ENCODE assay signal across 20 cellular contexts in genomic region chr20:38138086-38138777, GRCh38. TPM values are rescaled to one million over a fixed set of nuclear protein-coding genes. Genes with fewer than 3 reads are reported as not detected.
DNase-seq lines count a peak whose midpoint lies in the region; ATAC-seq, FAIRE-seq and TF ChIP-seq lines count a peak whose summit lies in the region.
"Had no signal": no experiment of that assay in that cellular context is flagged by ENCODE, and none has a peak within 500 bp of the region (broad histone marks: within the 10 kb centered on the region; RNA-seq: fewer than 3 reads in every experiment).

No MANE protein-coding gene starts in this region.

- no peaks in the 10 kb centered on the region for H3K9me1 ChIP-seq in K562 (ENCODE audit: control insufficient read depth, insufficient read depth, low read length)

- 96% methylated on average over 15 of the region's 15 CpGs for WGBS in heart right ventricle, 2 donors
- 82% methylated on average over 14 of the region's 15 CpGs for WGBS in K562 (ENCODE audit: insufficient coverage, low coverage, missing lambda C conversion rate)
- 81% methylated on average over 2 of the region's 15 CpGs for WGBS in right lobe of liver (ENCODE audit: insufficient coverage, low coverage, low lambda C conversion rate, missing lambda C conversion rate)
- 94 to 95% methylated on average over 15 of the region's 15 CpGs for WGBS in sigmoid colon, 2 donors

- H3K27ac Mint-ChIP-seq in activated CD8-positive, alpha-beta T cell treated with anti-CD3 and anti-CD28 coated beads for 36 hours = no peak overlapping the region

- no peaks in the 10 kb centered on the region for H3K9me3 Mint-ChIP-seq in activated CD8-positive, alpha-beta T cell treated with anti-CD3 and anti-CD28 coated beads for 36 hours

- H3K4me3 ChIP-seq in heart right ventricle = no peak overlapping the region
- H3K4me3 ChIP-seq in K562 = no peak overlapping the region
- H3K4me3 ChIP-seq in right lobe of liver = no peak overlapping the region
- H3K4me3 ChIP-seq in sigmoid colon = no peak overlapping the region

- DNase-seq in heart right ventricle (no peak), Right ventricle myocardium superior (no peak), K562 (ENCODE audit: extremely low read depth in 1 of 4, low spot score in 3 of 4) (no peak), right lobe of liver (peak in 2 of 3 donors; percentile 16 to 31), sigmoid colon (peak; percentile 48), NCI-H1105 (lab: John Stamatoyannopoulos, UW) (no peak), superior temporal gyrus (ENCODE audit: extremely low spot score) (no peak)
- DNase-seq in activated CD8-positive, alpha-beta T cell treated with anti-CD3 and anti-CD28 coated beads for 36 hours = no peak
- DNase-seq: DMS 273 treated with DMSO at 0.1 percent for 48 hours, GOT3, KG1, NCI-H1436, NCI-H2029, NCI-H2171, NCI-H446, OCI-M1, RPMI8226 had no signal

- no TSS peak for BruUV-seq in K562 (replicated peaks; lab: Mats Ljungman, UMichigan)

- 0 out of 2 replicates have a peak, but pooled peaks cover 5% of the 10 kb centered on the region for H4K20me1 ChIP-seq in K562 (replicated peaks; ENCODE audit: control insufficient read depth, insufficient read depth, low read length)

- H3K36me3 ChIP-seq in heart right ventricle (peaks cover 0 to 92% (median 53%) of the 10 kb centered on the region in 9 donors), K562 (ENCODE audit: control insufficient read depth, insufficient read depth, low read length) (peaks cover 73% of the 10 kb centered on the region; the same call in 2 of the 3 replicates), right lobe of liver (peaks cover 27 to 61% (median 44%) of the 10 kb centered on the region in 4 donors), sigmoid colon (peaks cover 0 to 65% (median 26%) of the 10 kb centered on the region in 4 donors)

- H3K4me1 Mint-ChIP-seq in activated CD8-positive, alpha-beta T cell treated with anti-CD3 and anti-CD28 coated beads for 36 hours (ENCODE audit: low read depth) = peaks cover 7% of the 10 kb centered on the region

- POLR2A ChIA-PET in K562 (lab: Yijun Ruan, JAX) = interaction anchor here (3.7 kb wide), 1 partner anchor 10 kb away, joined by 13 read pairs; no protein-coding TSS in a partner anchor
- POLR2A ChIA-PET in activated CD8-positive, alpha-beta T cell treated with anti-CD3 and anti-CD28 coated beads for 36 hours (lab: Charles Lee) = interaction anchor here (1.4 kb wide), 1 partner anchor 14 kb away, joined by 3 read pairs; no protein-coding TSS in a partner anchor

- no peak for TF ChIP-seq POLR2A in K562 (conservative IDR thresholded peaks at IDR 0.05)
- peak; percentile 24 for TF ChIP-seq POLR2A in right lobe of liver (IDR thresholded peaks at IDR 0.05)
- no peak for TF ChIP-seq POLR2A in sigmoid colon (IDR thresholded peaks at IDR 0.05)

- FAIRE-seq in K562 (lab: Jason Lieb, UNC) = no peak
- FAIRE-seq: A204.1, GM12892 had no signal

- H3K27me3 Mint-ChIP-seq in activated CD8-positive, alpha-beta T cell treated with anti-CD3 and anti-CD28 coated beads for 36 hours = no peaks in the 10 kb centered on the region

- H3K9ac ChIP-seq in K562 (ENCODE audit: insufficient read depth in 1 of 2, low read depth in 2 of 2, low read length in 2 of 2) = no peak overlapping the region

- no peaks in the 10 kb centered on the region for H3K36me3 Mint-ChIP-seq in activated CD8-positive, alpha-beta T cell treated with anti-CD3 and anti-CD28 coated beads for 36 hours (ENCODE audit: low read depth)

- H3K79me2 ChIP-seq in K562 (ENCODE audit: control insufficient read depth, insufficient read depth, low read length) = no peaks in the 10 kb centered on the region

- CTCF ChIA-PET in K562 (lab: Yijun Ruan, JAX; ENCODE audit: low intra/inter-chr PET ratio) = no interaction called here
- CTCF ChIA-PET in activated CD8-positive, alpha-beta T cell treated with anti-CD3 and anti-CD28 coated beads for 36 hours (lab: Charles Lee) = no interaction called here

- H3K27me3 ChIP-seq in heart right ventricle (no peaks in the 10 kb centered on the region), K562 (ENCODE audit: control insufficient read depth in 2 of 2, insufficient read depth in 2 of 2, low read length in 2 of 2) (no peaks in the 10 kb centered on the region), right lobe of liver (no peaks in the 10 kb centered on the region), sigmoid colon (no peaks in the 10 kb centered on the region)

- H3K4me3 Mint-ChIP-seq in activated CD8-positive, alpha-beta T cell treated with anti-CD3 and anti-CD28 coated beads for 36 hours = no peak overlapping the region

- H3K4me1 ChIP-seq in heart right ventricle (peaks cover 24 to 80% (median 61%) of the 10 kb centered on the region in 9 donors), K562 (replicated peaks in 1 of 2; ENCODE audit: control insufficient read depth in 2 of 2, insufficient read depth in 2 of 2, low read length in 2 of 2) (peaks cover 23 to 37% of the 10 kb centered on the region in 2 experiments), right lobe of liver (peaks cover 0 to 14% (median 7%) of the 10 kb centered on the region in 4 donors), sigmoid colon (peaks cover 0 to 7% (median 3%) of the 10 kb centered on the region in 4 donors)

- TF ChIP-seq CTCF in heart right ventricle (IDR thresholded peaks at IDR 0.05) = no peak
- TF ChIP-seq CTCF in K562 (IDR thresholded peaks at IDR 0.05 in 2 of 3, conservative IDR thresholded peaks at IDR 0.05 in 1 of 3; ENCODE audit: insufficient read depth in 2 of 3, low read depth in 1 of 3, low read length in 3 of 3) = no peak
- TF ChIP-seq CTCF in right lobe of liver (IDR thresholded peaks at IDR 0.05) = no peak
- TF ChIP-seq CTCF in sigmoid colon (IDR thresholded peaks at IDR 0.05) = no peak
- no peak for TF ChIP-seq CTCF in activated CD8-positive, alpha-beta T cell treated with anti-CD3 and anti-CD28 coated beads for 36 hours (IDR thresholded peaks at IDR 0.05)

- TF ChIP-seq RAD21 in K562 (CRISPR knock-in tag; conservative IDR thresholded peaks at IDR 0.05 in 1 of 2, IDR thresholded peaks at IDR 0.05 in 1 of 2) = no peak

- no peaks in the 10 kb centered on the region for H3K9me3 ChIP-seq in heart right ventricle
- H3K9me3 ChIP-seq in K562 (replicated peaks; ENCODE audit: control insufficient read depth, insufficient read depth, low read depth, low read length) = no peaks in the 10 kb centered on the region
- no peaks in the 10 kb centered on the region for H3K9me3 ChIP-seq in right lobe of liver
- no peaks in the 10 kb centered on the region for H3K9me3 ChIP-seq in sigmoid colon

- H3K4me2 ChIP-seq in K562 (ENCODE audit: insufficient read depth, low read length) = no peak overlapping the region

- H3K27ac ChIP-seq in heart right ventricle (peak overlapping the region in 6 of 10 donors; percentile 8 to 92 (median 76)), K562 (ENCODE audit: extremely low read depth, low read depth, low read length) (no peak overlapping the region), right lobe of liver (no peak overlapping the region), sigmoid colon (no peak overlapping the region)
- H3K27ac ChIP-seq: C4-2B had no signal

- in situ Hi-C loops in K562 (cut with MboI) = no loop called here

- TF ChIP-seq EP300 in K562 (IDR thresholded peaks at IDR 0.05; ENCODE audit: low read length) (no peak), sigmoid colon (IDR thresholded peaks at IDR 0.05) (no peak)

- ATAC-seq in heart right ventricle = no peak
- no peak for ATAC-seq in Right ventricle myocardium superior (ENCODE audit: poor library complexity)
- ATAC-seq in K562 = no peak
- no peak for ATAC-seq in right lobe of liver
- no peak for ATAC-seq in activated CD8-positive, alpha-beta T cell treated with anti-CD3 and anti-CD28 coated beads for 36 hours

- intact Hi-C loops in heart right ventricle (cut with DNase I) = no loop called here
- intact Hi-C loops in Right ventricle myocardium superior (cut with DNase I) = no loop called here
- intact Hi-C loops in K562 (cut with micrococcal nuclease) = no loop called here
- intact Hi-C loops in right lobe of liver (cut with DNase I) = no loop called here
- intact Hi-C loops in sigmoid colon (cut with DNase I) = no loop called here
- intact Hi-C loops in activated CD8-positive, alpha-beta T cell treated with anti-CD3 and anti-CD28 coated beads for 36 hours (cut with micrococcal nuclease) = no loop called here

- no peak overlapping the region for H2AFZ ChIP-seq in K562 (ENCODE audit: low read depth, low read length)

TF ChIP-seq in K562, 482 proteins besides CTCF, POLR2A, EP300 and RAD21 (continues in another document):
- no peak for TF ChIP-seq ZNF764 (CRISPR knock-in tag; IDR thresholded peaks at IDR 0.05; ENCODE audit: low read depth)

RNA-seq across cellular contexts. Expression of gene TGM2, which starts 26.8 kb away (rescaled TPM):
- total RNA-seq in heart right ventricle = 100 to 1,000 TPM; 279 to 993 (median 472) TPM
- polyA plus RNA-seq in heart right ventricle = 100 to 1,000 TPM; 146 to 475 TPM
- total RNA-seq in Right ventricle myocardium superior = 469 TPM
- 34.9 and 72.8 TPM in 2 replicates for total RNA-seq in K562 (2011; cell fraction: chromatin; rRNA removed; ENCODE audit: low replicate concordance)
- 45.9 and 47.5 TPM in 2 replicates for total RNA-seq in K562 (2011; cell fraction: nucleolus; rRNA removed)
- 36.4 and 37.1 TPM in 2 replicates for total RNA-seq in K562 (2011; cell fraction: nucleoplasm; rRNA removed)
- total RNA-seq in K562 (2014; rRNA removed) = 48.3 and 61.2 TPM in 2 replicates
- 17.4 and 22.0 TPM in 2 replicates for total RNA-seq in K562 (2014; rRNA removed; fragmentation: Illumina TruSeq; extraction: Trizol)
- total RNA-seq in K562 (2015; rRNA removed; fragmentation: Illumina TruSeq; extraction: Trizol) = 20.4 and 21.0 TPM in 2 replicates
- 78.5 and 82.3 TPM in 2 replicates for total RNA-seq in K562 (2021)
- 35.3 and 37.6 TPM in 2 replicates for polyA plus RNA-seq in K562 (2011; rRNA removed)
- polyA plus RNA-seq in K562 (2011; cell fraction: cytosol; rRNA removed) = 31.6 and 76.0 TPM in 2 replicates
- polyA plus RNA-seq in K562 (2011; cell fraction: nucleus; rRNA removed) = 26.4 and 54.7 TPM in 2 replicates
- polyA plus RNA-seq in K562 (2012) = 47.9 and 85.2 TPM in 2 replicates
- 55.1 and 56.7 TPM in 2 replicates for polyA plus RNA-seq in K562 (2014; fragmentation: Illumina TruSeq; extraction: Trizol)
- polyA plus RNA-seq in K562 (2014; fragmentation: Nextera tagmentation; extraction: Ambion mirVana) = 1 to 10 TPM; 5.5 TPM
- 43.9 and 48.0 TPM in 2 replicates for polyA plus RNA-seq in K562 (2014; rRNA removed)
- polyA minus RNA-seq in K562 (2011; rRNA and poly(A)+ RNA removed) = 21.4 and 54.6 TPM in 2 replicates
- polyA minus RNA-seq in K562 (2011; cell fraction: cytosol; rRNA and poly(A)+ RNA removed) = 46.4 and 51.2 TPM in 2 replicates
- polyA minus RNA-seq in K562 (2011; cell fraction: nucleus; rRNA and poly(A)+ RNA removed) = 18.8 and 21.4 TPM in 2 replicates
- total RNA-seq in right lobe of liver = 100 to 1,000 TPM; 135 to 940 (median 474) TPM
- total RNA-seq in sigmoid colon = 100 to 1,000 TPM in 2 of 4 donors, 10 to 100 TPM in 2; 14.8 to 104 (median 60.7) TPM
- polyA plus RNA-seq in sigmoid colon = 10 to 100 TPM in 1 of 3 donors, 1 to 10 TPM in 2; 6.5 to 71.1 (median 7.2) TPM
- total RNA-seq in activated CD8-positive, alpha-beta T cell treated with anti-CD3 and anti-CD28 coated beads for 36 hours = not detected

Comparison
In these comparisons a context has a peak if more than half of its experiments do, and no peak if none do; other contexts are left out.
1. DNase-seq: peak in right lobe of liver (2 of 3) and sigmoid colon (single experiment); none in heart right ventricle (0 of 2), Right ventricle myocardium superior (single experiment), K562 (0 of 4), NCI-H1105 (single experiment), superior temporal gyrus (single experiment) and activated CD8-positive, alpha-beta T cell treated with anti-CD3 and anti-CD28 coated beads for 36 hours (single experiment).
2. H3K27ac ChIP-seq: peak in heart right ventricle (6 of 10); none in K562 (single experiment), right lobe of liver (0 of 3) and sigmoid colon (0 of 4).
3. RNA of gene TGM2, which starts 26.8 kb away (total RNA-seq): 135 to 940 TPM in right lobe of liver, 279 to 993 TPM in heart right ventricle, 469 TPM in Right ventricle myocardium superior (single experiment), 14.8 to 104 TPM in sigmoid colon and 17.4 to 82.3 TPM in K562; not detected in activated CD8-positive, alpha-beta T cell treated with anti-CD3 and anti-CD28 coated beads for 36 hours; every median in the first group is over 10 times any median in the second.